In the genomic region with DNA sequence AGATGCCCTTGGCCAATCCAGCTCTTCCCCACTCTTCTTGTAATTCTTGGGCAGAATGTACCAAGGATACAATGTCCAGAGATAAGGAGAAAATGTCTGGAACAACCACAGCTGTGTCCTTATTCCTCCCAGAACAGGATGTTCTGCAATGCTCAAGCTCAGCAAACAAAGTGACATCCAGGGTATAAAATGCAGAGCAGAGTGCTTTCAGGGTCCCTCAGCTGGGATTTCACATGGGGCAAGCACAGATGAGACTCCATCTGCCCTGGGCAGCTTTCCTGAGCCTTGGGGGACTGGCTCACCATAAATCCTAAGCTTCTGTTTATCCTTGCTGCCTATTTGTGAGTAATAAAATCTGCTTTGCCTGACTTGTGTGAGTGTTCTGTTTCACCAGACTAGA, we compare ENCODE assay signal across 2 cellular contexts.
TF ChIP-seq lines count a peak whose summit lies in the region.

No MANE protein-coding gene starts in this region.

TF ChIP-seq in liver, 16 proteins besides CTCF, POLR2A, EP300 and RAD21 (continued from another document):
- TF ChIP-seq, protein P1, sequence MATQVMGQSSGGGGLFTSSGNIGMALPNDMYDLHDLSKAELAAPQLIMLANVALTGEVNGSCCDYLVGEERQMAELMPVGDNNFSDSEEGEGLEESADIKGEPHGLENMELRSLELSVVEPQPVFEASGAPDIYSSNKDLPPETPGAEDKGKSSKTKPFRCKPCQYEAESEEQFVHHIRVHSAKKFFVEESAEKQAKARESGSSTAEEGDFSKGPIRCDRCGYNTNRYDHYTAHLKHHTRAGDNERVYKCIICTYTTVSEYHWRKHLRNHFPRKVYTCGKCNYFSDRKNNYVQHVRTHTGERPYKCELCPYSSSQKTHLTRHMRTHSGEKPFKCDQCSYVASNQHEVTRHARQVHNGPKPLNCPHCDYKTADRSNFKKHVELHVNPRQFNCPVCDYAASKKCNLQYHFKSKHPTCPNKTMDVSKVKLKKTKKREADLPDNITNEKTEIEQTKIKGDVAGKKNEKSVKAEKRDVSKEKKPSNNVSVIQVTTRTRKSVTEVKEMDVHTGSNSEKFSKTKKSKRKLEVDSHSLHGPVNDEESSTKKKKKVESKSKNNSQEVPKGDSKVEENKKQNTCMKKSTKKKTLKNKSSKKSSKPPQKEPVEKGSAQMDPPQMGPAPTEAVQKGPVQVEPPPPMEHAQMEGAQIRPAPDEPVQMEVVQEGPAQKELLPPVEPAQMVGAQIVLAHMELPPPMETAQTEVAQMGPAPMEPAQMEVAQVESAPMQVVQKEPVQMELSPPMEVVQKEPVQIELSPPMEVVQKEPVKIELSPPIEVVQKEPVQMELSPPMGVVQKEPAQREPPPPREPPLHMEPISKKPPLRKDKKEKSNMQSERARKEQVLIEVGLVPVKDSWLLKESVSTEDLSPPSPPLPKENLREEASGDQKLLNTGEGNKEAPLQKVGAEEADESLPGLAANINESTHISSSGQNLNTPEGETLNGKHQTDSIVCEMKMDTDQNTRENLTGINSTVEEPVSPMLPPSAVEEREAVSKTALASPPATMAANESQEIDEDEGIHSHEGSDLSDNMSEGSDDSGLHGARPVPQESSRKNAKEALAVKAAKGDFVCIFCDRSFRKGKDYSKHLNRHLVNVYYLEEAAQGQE (IDR thresholded peaks at IDR 0.05) = no peak
- no peak for TF ChIP-seq HNF4A (conservative IDR thresholded peaks at IDR 0.05)

TF ChIP-seq in HepG2, 621 proteins besides CTCF, POLR2A, EP300 and RAD21:
- TF ChIP-seq, protein P2, sequence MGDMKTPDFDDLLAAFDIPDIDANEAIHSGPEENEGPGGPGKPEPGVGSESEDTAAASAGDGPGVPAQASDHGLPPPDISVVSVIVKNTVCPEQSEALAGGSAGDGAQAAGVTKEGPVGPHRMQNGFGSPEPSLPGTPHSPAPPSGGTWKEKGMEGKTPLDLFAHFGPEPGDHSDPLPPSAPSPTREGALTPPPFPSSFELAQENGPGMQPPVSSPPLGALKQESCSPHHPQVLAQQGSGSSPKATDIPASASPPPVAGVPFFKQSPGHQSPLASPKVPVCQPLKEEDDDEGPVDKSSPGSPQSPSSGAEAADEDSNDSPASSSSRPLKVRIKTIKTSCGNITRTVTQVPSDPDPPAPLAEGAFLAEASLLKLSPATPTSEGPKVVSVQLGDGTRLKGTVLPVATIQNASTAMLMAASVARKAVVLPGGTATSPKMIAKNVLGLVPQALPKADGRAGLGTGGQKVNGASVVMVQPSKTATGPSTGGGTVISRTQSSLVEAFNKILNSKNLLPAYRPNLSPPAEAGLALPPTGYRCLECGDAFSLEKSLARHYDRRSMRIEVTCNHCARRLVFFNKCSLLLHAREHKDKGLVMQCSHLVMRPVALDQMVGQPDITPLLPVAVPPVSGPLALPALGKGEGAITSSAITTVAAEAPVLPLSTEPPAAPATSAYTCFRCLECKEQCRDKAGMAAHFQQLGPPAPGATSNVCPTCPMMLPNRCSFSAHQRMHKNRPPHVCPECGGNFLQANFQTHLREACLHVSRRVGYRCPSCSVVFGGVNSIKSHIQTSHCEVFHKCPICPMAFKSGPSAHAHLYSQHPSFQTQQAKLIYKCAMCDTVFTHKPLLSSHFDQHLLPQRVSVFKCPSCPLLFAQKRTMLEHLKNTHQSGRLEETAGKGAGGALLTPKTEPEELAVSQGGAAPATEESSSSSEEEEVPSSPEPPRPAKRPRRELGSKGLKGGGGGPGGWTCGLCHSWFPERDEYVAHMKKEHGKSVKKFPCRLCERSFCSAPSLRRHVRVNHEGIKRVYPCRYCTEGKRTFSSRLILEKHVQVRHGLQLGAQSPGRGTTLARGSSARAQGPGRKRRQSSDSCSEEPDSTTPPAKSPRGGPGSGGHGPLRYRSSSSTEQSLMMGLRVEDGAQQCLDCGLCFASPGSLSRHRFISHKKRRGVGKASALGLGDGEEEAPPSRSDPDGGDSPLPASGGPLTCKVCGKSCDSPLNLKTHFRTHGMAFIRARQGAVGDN (CRISPR knock-in tag; IDR thresholded peaks at IDR 0.05) = no peak
- no peak for TF ChIP-seq SATB2 (CRISPR knock-in tag; IDR thresholded peaks at IDR 0.05)
- TF ChIP-seq, protein P3, sequence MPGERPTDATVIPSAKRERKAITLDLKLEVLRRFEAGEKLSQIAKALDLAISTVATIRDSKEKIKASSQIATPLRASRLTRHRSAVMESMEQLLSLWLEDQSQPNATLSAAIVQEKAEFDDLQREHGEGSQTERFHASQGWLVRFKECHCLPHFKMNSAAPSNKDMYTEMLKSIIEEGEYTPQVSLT (CRISPR knock-in tag; IDR thresholded peaks at IDR 0.05; ENCODE audit: borderline replicate concordance, low read depth) = no peak
- no peak for TF ChIP-seq RORA (CRISPR knock-in tag; IDR thresholded peaks at IDR 0.05)
